1 cellular context compared by ENCODE assay signal in genomic region chr7:35801392-35802101, GRCh38.
A peak's percentile ranks its signal among the peaks of the same experiment; 100 is the strongest.
TF ChIP-seq lines count a peak whose summit lies in the region.

No MANE protein-coding gene starts in this region.

TF ChIP-seq in HepG2, 621 proteins besides CTCF, POLR2A, EP300 and RAD21 (continued from another document):
- no peak for TF ChIP-seq AHDC1 (CRISPR knock-in tag; IDR thresholded peaks at IDR 0.05; ENCODE audit: borderline replicate concordance)
- no peak for TF ChIP-seq ELK4 (CRISPR knock-in tag; IDR thresholded peaks at IDR 0.05; ENCODE audit: borderline replicate concordance)
- TF ChIP-seq DR1 (CRISPR knock-in tag; IDR thresholded peaks at IDR 0.05), result no peak
- no peak for TF ChIP-seq ZMYM3 (CRISPR knock-in tag; IDR thresholded peaks at IDR 0.05)
- TF ChIP-seq YY1 (IDR thresholded peaks at IDR 0.05; ENCODE audit: insufficient read depth, insufficient replicate concordance, low read depth, low read length), result no peak
- no peak for TF ChIP-seq ZFP37 (CRISPR knock-in tag; IDR thresholded peaks at IDR 0.05; ENCODE audit: borderline replicate concordance)
- no peak for TF ChIP-seq ZBTB7B (CRISPR knock-in tag; IDR thresholded peaks at IDR 0.05)
- TF ChIP-seq ZBTB44 (CRISPR knock-in tag; IDR thresholded peaks at IDR 0.05), result no peak
- TF ChIP-seq ZBTB21 (CRISPR knock-in tag; IDR thresholded peaks at IDR 0.05), result no peak
- no peak for TF ChIP-seq MNT (IDR thresholded peaks at IDR 0.05)
- TF ChIP-seq HNRNPL (IDR thresholded peaks at IDR 0.05; ENCODE audit: low read depth, low read length), result no peak
- TF ChIP-seq NR2F2 (IDR thresholded peaks at IDR 0.05; ENCODE audit: borderline replicate concordance, low read depth), result no peak
- 0 out of 2 replicates have a peak, but pooled peaks have one; percentile 7 for TF ChIP-seq STAG1 (CRISPR knock-in tag; IDR thresholded peaks at IDR 0.05)
- TF ChIP-seq ZNF576 (CRISPR knock-in tag; IDR thresholded peaks at IDR 0.05), result peak; percentile 67; the same call in 1 of the 2 replicates
- peak; percentile 43; the same call in 1 of the 2 replicates for TF ChIP-seq ZBTB20 (CRISPR knock-in tag; IDR thresholded peaks at IDR 0.05; ENCODE audit: borderline replicate concordance, low read depth)
- no peak for TF ChIP-seq ZNF510 (CRISPR knock-in tag; IDR thresholded peaks at IDR 0.05; ENCODE audit: low read depth)
- TF ChIP-seq SAP130 (CRISPR knock-in tag; IDR thresholded peaks at IDR 0.05; ENCODE audit: low read depth), result no peak
- no peak for TF ChIP-seq HMGA1 (CRISPR knock-in tag; conservative IDR thresholded peaks at IDR 0.05)
- no peak for TF ChIP-seq CEBPB (IDR thresholded peaks at IDR 0.05; ENCODE audit: borderline replicate concordance, low read depth, low read length)
- no peak for TF ChIP-seq GPN1 (CRISPR knock-in tag; IDR thresholded peaks at IDR 0.05; ENCODE audit: borderline replicate concordance)
- no peak; the same call in none of the 2 replicates for TF ChIP-seq ZC3H13 (CRISPR knock-in tag; IDR thresholded peaks at IDR 0.05)
- TF ChIP-seq ZNF432 (CRISPR knock-in tag; IDR thresholded peaks at IDR 0.05; ENCODE audit: borderline replicate concordance), result no peak
- TF ChIP-seq SKI (IDR thresholded peaks at IDR 0.05; ENCODE audit: partially characterized antibody), result no peak
- no peak for TF ChIP-seq CBX5 (CRISPR knock-in tag; IDR thresholded peaks at IDR 0.05; ENCODE audit: borderline replicate concordance)
- TF ChIP-seq HDAC1 (CRISPR knock-in tag; IDR thresholded peaks at IDR 0.05), result no peak
- no peak for TF ChIP-seq ZNF333 (CRISPR knock-in tag; IDR thresholded peaks at IDR 0.05; ENCODE audit: borderline replicate concordance)
- no peak for TF ChIP-seq AKNA (CRISPR knock-in tag; IDR thresholded peaks at IDR 0.05; ENCODE audit: borderline replicate concordance)
- no peak for TF ChIP-seq ZNF574 (CRISPR knock-in tag; IDR thresholded peaks at IDR 0.05)
